Comparison of ENCODE assay signal across 10 cellular contexts in the genomic region with DNA sequence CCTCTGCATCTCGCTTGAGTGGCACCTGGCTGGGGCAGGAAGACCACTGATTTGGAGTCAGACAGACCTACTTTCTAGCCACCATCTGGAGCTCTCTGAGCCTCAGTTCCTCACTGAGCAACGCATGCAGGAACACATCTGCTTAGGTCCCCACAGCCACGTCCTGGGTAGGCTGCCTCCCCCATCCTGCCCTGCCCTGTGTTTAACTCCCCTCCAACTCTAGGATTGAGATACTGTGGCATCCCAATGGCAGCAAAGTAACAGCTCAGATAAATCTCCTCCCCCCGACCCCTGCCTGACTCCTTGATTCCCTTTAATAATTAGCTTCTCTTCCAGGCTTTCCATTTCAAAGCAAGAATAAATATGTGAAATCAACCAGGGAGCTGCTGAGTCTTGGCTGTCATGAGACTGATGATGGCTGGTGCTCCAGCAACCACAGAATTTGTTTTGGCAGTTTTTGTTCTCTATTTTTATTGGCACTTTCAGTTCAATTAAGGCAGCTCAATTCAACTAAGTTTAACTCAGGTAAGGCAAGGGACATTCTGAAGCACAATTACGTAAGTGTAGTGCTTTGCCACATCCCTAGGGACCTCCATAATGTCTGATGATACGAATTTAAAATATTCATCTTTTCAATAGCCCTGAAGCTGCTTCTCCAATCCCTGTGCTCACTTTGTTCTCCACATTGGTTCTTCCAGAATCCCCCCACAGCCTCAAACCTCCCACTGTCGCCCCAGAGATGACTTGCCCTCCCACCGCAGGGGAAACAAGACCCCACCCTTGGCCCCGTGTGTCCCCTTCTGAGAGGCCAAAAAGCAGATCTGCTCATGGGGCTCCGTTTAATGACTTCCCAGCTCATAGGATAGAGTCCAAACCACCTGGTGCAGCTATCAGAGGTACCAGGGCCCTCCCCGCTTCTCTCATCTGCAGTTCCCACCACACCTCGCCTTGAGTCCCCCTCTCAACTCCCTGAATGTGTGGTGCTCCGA. TPM values are rescaled to one million over a fixed set of nuclear protein-coding genes. Genes with fewer than 3 reads are reported as not detected.
DNase-seq lines count a peak whose midpoint lies in the region; ATAC-seq and TF ChIP-seq lines count a peak whose summit lies in the region.
"Had no signal": no experiment of that assay in that cellular context is flagged by ENCODE, and none has a peak within 500 bp of the region (broad histone marks: within the 10 kb centered on the region; RNA-seq: fewer than 3 reads in every experiment).

No MANE protein-coding gene starts in this region.

- no peaks in the 10 kb centered on the region for H3K9me3 Mint-ChIP-seq in CD4-positive, CD25-positive, alpha-beta regulatory T cell
- H3K9me3 Mint-ChIP-seq in T-cell (no peaks in the 10 kb centered on the region), HFFc6 (no peaks in the 10 kb centered on the region)
- H3K9me3 Mint-ChIP-seq in activated CD8-positive, alpha-beta memory T cell treated with anti-CD3 and anti-CD28 coated beads, Interleukin-2, amount 10 ng/mL, durations not matched to agents 7 days and 5 days (ENCODE audit: low read depth) = no peaks in the 10 kb centered on the region
- no peaks in the 10 kb centered on the region for H3K9me3 Mint-ChIP-seq in activated naive CD4-positive, alpha-beta T cell treated with anti-CD3 and anti-CD28 coated beads, Interleukin-2, amount 50 U/mL, for 72 hours
- H3K9me3 Mint-ChIP-seq: dendritic cell treated with granulocyte-macrophage colony-stimulating factor and Interleukin-4, amounts not matched to agents 40 ng/mL and 50 ng/mL, for 4 days had no signal

- H3K27me3 ChIP-seq in CD4-positive, CD25-positive, alpha-beta regulatory T cell (ENCODE audit: control insufficient read depth, insufficient read depth, low read length) = peaks cover 3% of the 10 kb centered on the region
- H3K27me3 ChIP-seq in sigmoid colon = no peaks in the 10 kb centered on the region

- peaks cover 6% of the 10 kb centered on the region for H3K27me3 Mint-ChIP-seq in CD4-positive, CD25-positive, alpha-beta regulatory T cell
- H3K27me3 Mint-ChIP-seq in T-cell (no peaks in the 10 kb centered on the region), HFFc6 (ENCODE audit: insufficient read depth) (peaks cover 28% of the 10 kb centered on the region)
- H3K27me3 Mint-ChIP-seq in activated CD8-positive, alpha-beta memory T cell treated with anti-CD3 and anti-CD28 coated beads, Interleukin-2, amount 10 ng/mL, durations not matched to agents 7 days and 5 days = peaks cover 8% of the 10 kb centered on the region
- H3K27me3 Mint-ChIP-seq: dendritic cell treated with granulocyte-macrophage colony-stimulating factor and Interleukin-4, amounts not matched to agents 40 ng/mL and 50 ng/mL, for 4 days had no signal

- peak overlapping the region in 2 of 3 donors; percentile 3 to 28 for H3K27ac Mint-ChIP-seq in CD4-positive, CD25-positive, alpha-beta regulatory T cell
- peak overlapping the region; percentile 0 to 79 for H3K27ac Mint-ChIP-seq in T-cell
- H3K27ac Mint-ChIP-seq in activated CD8-positive, alpha-beta memory T cell treated with anti-CD3 and anti-CD28 coated beads, Interleukin-2, amount 10 ng/mL, durations not matched to agents 7 days and 5 days = no peak overlapping the region
- no peak overlapping the region for H3K27ac Mint-ChIP-seq in HFFc6
- H3K27ac Mint-ChIP-seq in activated naive CD4-positive, alpha-beta T cell treated with anti-CD3 and anti-CD28 coated beads, Interleukin-2, amount 50 U/mL, for 72 hours = peak overlapping the region in 1 of 2 donors; percentile 33
- H3K27ac Mint-ChIP-seq: dendritic cell treated with granulocyte-macrophage colony-stimulating factor and Interleukin-4, amounts not matched to agents 40 ng/mL and 50 ng/mL, for 4 days had no signal

- no peak for DNase-seq in CD4-positive, CD25-positive, alpha-beta regulatory T cell
- DNase-seq in T-cell (peak in 1 of 34 experiments; percentile 36), HFFc6 (no peak), sigmoid colon (no peak)
- no peak for DNase-seq in activated CD8-positive, alpha-beta memory T cell treated with anti-CD3 and anti-CD28 coated beads, Interleukin-2, amount 10 ng/mL, durations not matched to agents 7 days and 5 days
- DNase-seq in activated naive CD4-positive, alpha-beta T cell treated with anti-CD3 and anti-CD28 coated beads, Interleukin-2, amount 50 U/mL, for 72 hours (ENCODE audit: low spot score in 2 of 2) = no peak
- DNase-seq: Kasumi-1 had no signal

- no peaks in the 10 kb centered on the region for H3K9me3 ChIP-seq in CD4-positive, CD25-positive, alpha-beta regulatory T cell (ENCODE audit: control insufficient read depth in 2 of 2, low read length in 2 of 2)
- no peaks in the 10 kb centered on the region for H3K9me3 ChIP-seq in sigmoid colon

- ATAC-seq in CD4-positive, CD25-positive, alpha-beta regulatory T cell (ENCODE audit: low read depth in 2 of 2) = peak; percentile 23 to 53
- ATAC-seq in HG02973 (IDR thresholded peaks at IDR 0.05; ENCODE audit: unreplicated experiment) = peak; percentile 63
- peak in 2 of 4 experiments; percentile 25 to 43 for ATAC-seq in T-cell (replicated peaks in 1 of 4)
- ATAC-seq in activated CD8-positive, alpha-beta memory T cell treated with anti-CD3 and anti-CD28 coated beads, Interleukin-2, amount 10 ng/mL, durations not matched to agents 7 days and 5 days = no peak
- no peak for ATAC-seq in activated naive CD4-positive, alpha-beta T cell treated with anti-CD3 and anti-CD28 coated beads, Interleukin-2, amount 50 U/mL, for 72 hours

- TF ChIP-seq CTCF in HFFc6 (IDR thresholded peaks at IDR 0.05) (no peak), sigmoid colon (IDR thresholded peaks at IDR 0.05) (no peak)

- peaks cover 0 to 4% (median under 1%) of the 10 kb centered on the region in 4 donors for H3K4me1 Mint-ChIP-seq in CD4-positive, CD25-positive, alpha-beta regulatory T cell
- H3K4me1 Mint-ChIP-seq in T-cell (peaks cover 0 to 18% (median 7%) of the 10 kb centered on the region in 3 donors), HFFc6 (ENCODE audit: low read depth) (peaks cover 33% of the 10 kb centered on the region)
- H3K4me1 Mint-ChIP-seq in activated CD8-positive, alpha-beta memory T cell treated with anti-CD3 and anti-CD28 coated beads, Interleukin-2, amount 10 ng/mL, durations not matched to agents 7 days and 5 days = peaks cover 15% of the 10 kb centered on the region

- POLR2A ChIA-PET in T-cell (lab: Charles Lee) = interaction anchor here (0.6 kb wide), 2 partner anchors 50 to 201 kb away, joined by 3 read pairs; no protein-coding TSS in a partner anchor

- H3K4me1 ChIP-seq in CD4-positive, CD25-positive, alpha-beta regulatory T cell (ENCODE audit: control insufficient read depth, insufficient read depth, low read length, poor library complexity, severe bottlenecking) = no peaks in the 10 kb centered on the region
- H3K4me1 ChIP-seq in sigmoid colon = no peaks in the 10 kb centered on the region

- intact Hi-C loops in sigmoid colon (cut with DNase I) = no loop called here

- no peak for TF ChIP-seq EP300 in sigmoid colon (IDR thresholded peaks at IDR 0.05)

- peak; percentile 49 for TF ChIP-seq POLR2A in GM19099 (IDR thresholded peaks at IDR 0.05; ENCODE audit: extremely low read depth, insufficient read length, low read depth)
- TF ChIP-seq POLR2A in sigmoid colon (IDR thresholded peaks at IDR 0.05) = no peak

- WGBS in sigmoid colon, 2 donors = 66 to 70% methylated on average over 13 of the region's 13 CpGs

- no peak overlapping the region for H3K4me3 ChIP-seq in CD4-positive, CD25-positive, alpha-beta regulatory T cell (ENCODE audit: low read depth, low read length)
- no peak overlapping the region for H3K4me3 ChIP-seq in sigmoid colon

- CTCF ChIA-PET in T-cell (lab: Charles Lee) = interaction anchor here (0.5 kb wide), 2 partner anchors 41 to 92 kb away, joined by 6 to 7 read pairs; no protein-coding TSS in a partner anchor
- CTCF ChIA-PET in activated CD8-positive, alpha-beta memory T cell treated with anti-CD3 and anti-CD28 coated beads, Interleukin-2, amount 10 ng/mL, durations not matched to agents 7 days and 5 days (lab: Charles Lee) = interaction anchor here (0.6 kb wide), 1 partner anchor 461 kb away, joined by 3 read pairs; no protein-coding TSS in a partner anchor

- H3K36me3 ChIP-seq in CD4-positive, CD25-positive, alpha-beta regulatory T cell (ENCODE audit: control insufficient read depth, insufficient read depth, low read length) = peaks cover 6% of the 10 kb centered on the region
- H3K36me3 ChIP-seq in sigmoid colon = no peaks in the 10 kb centered on the region

- H3K4me3 Mint-ChIP-seq in CD4-positive, CD25-positive, alpha-beta regulatory T cell = no peak overlapping the region
- H3K4me3 Mint-ChIP-seq in T-cell (no peak overlapping the region), HFFc6 (no peak overlapping the region)
- no peak overlapping the region for H3K4me3 Mint-ChIP-seq in activated CD8-positive, alpha-beta memory T cell treated with anti-CD3 and anti-CD28 coated beads, Interleukin-2, amount 10 ng/mL, durations not matched to agents 7 days and 5 days
- H3K4me3 Mint-ChIP-seq: dendritic cell treated with granulocyte-macrophage colony-stimulating factor and Interleukin-4, amounts not matched to agents 40 ng/mL and 50 ng/mL, for 4 days had no signal

- no peak overlapping the region for H3K27ac ChIP-seq in CD4-positive, CD25-positive, alpha-beta regulatory T cell (ENCODE audit: insufficient read depth, low read length, poor library complexity, severe bottlenecking)
- no peak overlapping the region for H3K27ac ChIP-seq in sigmoid colon

- H3K36me3 Mint-ChIP-seq in CD4-positive, CD25-positive, alpha-beta regulatory T cell = peaks cover 9% of the 10 kb centered on the region
- peaks cover 8% of the 10 kb centered on the region for H3K36me3 Mint-ChIP-seq in T-cell
- H3K36me3 Mint-ChIP-seq in activated CD8-positive, alpha-beta memory T cell treated with anti-CD3 and anti-CD28 coated beads, Interleukin-2, amount 10 ng/mL, durations not matched to agents 7 days and 5 days = peaks cover 1% of the 10 kb centered on the region
- no peaks in the 10 kb centered on the region for H3K36me3 Mint-ChIP-seq in HFFc6 (ENCODE audit: low read depth)
- no peaks in the 10 kb centered on the region for H3K36me3 Mint-ChIP-seq in activated naive CD4-positive, alpha-beta T cell treated with anti-CD3 and anti-CD28 coated beads, Interleukin-2, amount 50 U/mL, for 72 hours

RNA-seq across cellular contexts. Expression of gene ESR2, which starts 58.2 kb away (rescaled TPM):
- not detected for total RNA-seq in CD4-positive, CD25-positive, alpha-beta regulatory T cell
- polyA plus RNA-seq in CD4-positive, CD25-positive, alpha-beta regulatory T cell = under 1 TPM; 0.14 to 0.40 (median 0.18) TPM
- under 1 TPM in 4 of 5 donors, not detected in 1; 0.20 to 0.70 (median 0.43) TPM for total RNA-seq in T-cell
- total RNA-seq in activated CD8-positive, alpha-beta memory T cell treated with anti-CD3 and anti-CD28 coated beads, Interleukin-2, amount 10 ng/mL, durations not matched to agents 7 days and 5 days = under 1 TPM; 0.15 to 0.49 TPM
- not detected for total RNA-seq in HFFc6 (2021; fragmentation: NEBNext Ultra II Directional; extraction: Animal tissue kit (Norgen Biotek cat#: 25700))
- total RNA-seq in sigmoid colon = 1 to 10 TPM in 1 of 4 donors, under 1 TPM in 2, not detected in 1; 0.16 to 1.8 (median 0.27) TPM
- under 1 TPM in 1 of 3 donors, not detected in 2; 0.55 TPM for polyA plus RNA-seq in sigmoid colon
- total RNA-seq in activated naive CD4-positive, alpha-beta T cell treated with anti-CD3 and anti-CD28 coated beads, Interleukin-2, amount 50 U/mL, for 72 hours = under 1 TPM; 0.14 to 0.39 TPM

Comparison
In these comparisons a context has a peak if more than half of its experiments do, and no peak if none do; other contexts are left out.
1. ATAC-seq: peak in CD4-positive, CD25-positive, alpha-beta regulatory T cell (2 of 2) and HG02973 (single experiment); none in activated CD8-positive, alpha-beta memory T cell treated with anti-CD3 and anti-CD28 coated beads, Interleukin-2, amount 10 ng/mL, durations not matched to agents 7 days and 5 days (single experiment) and activated naive CD4-positive, alpha-beta T cell treated with anti-CD3 and anti-CD28 coated beads, Interleukin-2, amount 50 U/mL, for 72 hours (0 of 2).
2. H3K27ac Mint-ChIP-seq: peak in CD4-positive, CD25-positive, alpha-beta regulatory T cell (2 of 3) and T-cell (2 of 2); none in activated CD8-positive, alpha-beta memory T cell treated with anti-CD3 and anti-CD28 coated beads, Interleukin-2, amount 10 ng/mL, durations not matched to agents 7 days and 5 days (single experiment) and HFFc6 (single experiment).